8 cellular contexts compared by ENCODE assay signal in genomic region chr2:200963129-200963917, GRCh38. TPM values are rescaled to one million over a fixed set of nuclear protein-coding genes. Genes with fewer than 3 reads are reported as not detected.
DNase-seq lines count a peak whose midpoint lies in the region; ATAC-seq, FAIRE-seq and TF ChIP-seq lines count a peak whose summit lies in the region.

TSS of gene ORC2 (minus strand) at chr2:200963660. CDS start at chr2:200958123, 5,537 bp downstream.

- no peaks in the 10 kb centered on the region for H3K9me3 ChIP-seq in adrenal gland (replicated peaks in 1 of 3)
- H3K9me3 ChIP-seq in heart left ventricle, result no peaks in the 10 kb centered on the region

- H3K4me3 ChIP-seq in adrenal gland (peak within 1 kb of the TSS; percentile 71 to 96 (median 94)), heart left ventricle (peak within 1 kb of the TSS; percentile 69 to 97 (median 88))

- TF ChIP-seq CTCF in adrenal gland (IDR thresholded peaks at IDR 0.05) (peak; percentile 14 to 91 (median 82)), heart left ventricle (IDR thresholded peaks at IDR 0.05) (peak; percentile 24 to 61 (median 50)), type B pancreatic cell (conservative IDR thresholded peaks at IDR 0.05) (peak; percentile 86)

- peak; percentile 69 for TF ChIP-seq POLR2A in GM12892 (IDR thresholded peaks at IDR 0.05; ENCODE audit: low read depth, low read length)
- peak in 1 of 2 donors; percentile 48 for TF ChIP-seq POLR2A in adrenal gland (IDR thresholded peaks at IDR 0.05)
- peak in 1 of 2 donors; percentile 51 for TF ChIP-seq POLR2A in heart left ventricle (IDR thresholded peaks at IDR 0.05)

- peak within 1 kb of the TSS; percentile 98 to 100 for H3K27ac Mint-ChIP-seq in T-cell
- H3K27ac Mint-ChIP-seq in type B pancreatic cell, result peak within 1 kb of the TSS; percentile 99

- H3K4me1 ChIP-seq in adrenal gland (replicated peaks in 1 of 2) (peaks cover 17 to 31% of the 10 kb centered on the region in 2 donors), heart left ventricle (peaks cover 0 to 53% (median 35%) of the 10 kb centered on the region in 12 donors)

- peak; percentile 98 for FAIRE-seq in GM12892 (lab: Jason Lieb, UNC)

- no peaks in the 10 kb centered on the region for H3K36me3 ChIP-seq in adrenal gland (replicated peaks in 1 of 2)
- H3K36me3 ChIP-seq in heart left ventricle, result peaks cover 0 to 11% (median 8%) of the 10 kb centered on the region in 9 donors

- CTCF ChIA-PET in T-cell (lab: Charles Lee), result interaction anchor here (0.6 to 5.1 kb wide), 19 partner anchors 10 to 269 kb away, joined by 3 to 66 read pairs (median 5); partner anchors contain the start of genes CASP10 (in 1 of the 2), CLK1 (in 1 of the 2), HYCC2 (in 1 of the 2) and NDUFB3 (in 1 of the 2)

- intact Hi-C loops in adrenal gland (cut with DNase I), result loop anchor here in 1 of 2 donors (10.0 kb wide), 1 partner anchor 191 kb away; no protein-coding TSS in a partner anchor
- intact Hi-C loops in heart left ventricle (cut with DNase I), result loop anchor here in 7 of 10 donors (1.0 to 10.0 kb wide), 12 partner anchors 75 to 269 kb away; partner anchors contain the start of genes HYCC2 (in 5 of the 7), NDUFB3 (in 2 of the 7), CFLAR (in 1 of the 7) and NIF3L1 (in 1 of the 7)

- 0 to 1% (median 0%) methylated on average over 19 to 61 of the region's 61 CpGs for WGBS in adrenal gland, 4 donors
- WGBS in heart left ventricle, 4 donors, result 0 to 1% (median 0%) methylated on average over 37 to 61 of the region's 61 CpGs

- H3K4me3 Mint-ChIP-seq in T-cell (peak within 1 kb of the TSS; percentile 97 to 99 (median 98)), type B pancreatic cell (peak within 1 kb of the TSS; percentile 94)

- no peaks in the 10 kb centered on the region for H3K27me3 Mint-ChIP-seq in T-cell
- H3K27me3 Mint-ChIP-seq in type B pancreatic cell, result no peaks in the 10 kb centered on the region

- H3K27me3 ChIP-seq in adrenal gland, result no peaks in the 10 kb centered on the region
- no peaks in the 10 kb centered on the region for H3K27me3 ChIP-seq in heart left ventricle

- DNase-seq in GM12892 (ENCODE audit: insufficient read length) (peak; percentile 84), NCI-H1436 treated with DMSO at 0.1 percent for 48 hours (lab: John Stamatoyannopoulos, UW) (peak; percentile 57), T-cell (peak; percentile 78 to 95 (median 90)), adrenal gland (peak; percentile 95 to 98 (median 96)), heart left ventricle (peak; percentile 94 to 97 (median 95)), pons (ENCODE audit: low spot score) (peak; percentile 95), type B pancreatic cell (ENCODE audit: extremely low spot score, unreplicated experiment) (peak; percentile 96)

- H3K27ac ChIP-seq in adrenal gland (peak within 1 kb of the TSS; percentile 62 to 94 (median 88)), heart left ventricle (peak within 1 kb of the TSS; percentile 83 to 97 (median 92))

- H3K9me3 Mint-ChIP-seq in T-cell (no peaks in the 10 kb centered on the region), type B pancreatic cell (no peaks in the 10 kb centered on the region)

- peaks cover 10% of the 10 kb centered on the region for H3K36me3 Mint-ChIP-seq in T-cell
- H3K36me3 Mint-ChIP-seq in type B pancreatic cell, result peaks cover 3% of the 10 kb centered on the region

- ATAC-seq in HG02852 (IDR thresholded peaks at IDR 0.05; ENCODE audit: unreplicated experiment) (peak; percentile 92), T-cell (replicated peaks in 1 of 4) (peak; percentile 95 to 97 (median 96)), heart left ventricle (peak; percentile 98 to 99 (median 99))

- POLR2A ChIA-PET in T-cell (lab: Charles Lee), result interaction anchor here (0.6 to 2.0 kb wide), 13 partner anchors 8 to 241 kb away, joined by 3 to 8 read pairs (median 3); partner anchors contain the start of gene CLK1 (in 2 of the 2)

- H3K4me1 Mint-ChIP-seq in T-cell, result peaks cover 70 to 74% (median 71%) of the 10 kb centered on the region in 3 donors
- peaks cover 31% of the 10 kb centered on the region for H3K4me1 Mint-ChIP-seq in type B pancreatic cell (ENCODE audit: unreplicated experiment)

RNA-seq across cellular contexts. Expression of gene ORC2, which starts in this region (rescaled TPM):
- polyA plus RNA-seq in GM12892 (2012; ENCODE audit: missing spikeins), result 19.4 TPM
- total RNA-seq in T-cell (10 to 100 TPM; 29.9 to 52.4 (median 50.6) TPM), adrenal gland (10 to 100 TPM in 7 of 8 donors, 1 to 10 TPM in 1; 5.0 to 30.7 (median 21.5) TPM), heart left ventricle (10 to 100 TPM in 8 of 9 donors, 1 to 10 TPM in 1; 6.7 to 38.0 (median 24.0) TPM), type B pancreatic cell (ENCODE audit: low replicate concordance) (35.6 and 38.3 TPM in 2 replicates)
- polyA plus RNA-seq in adrenal gland (10 to 100 TPM in 2 of 3 donors, 1 to 10 TPM in 1; 9.1 to 19.5 (median 12.5) TPM), heart left ventricle (1 to 10 TPM; 7.7 to 8.9 TPM)

Comparison
In these comparisons a context has a peak if more than half of its experiments do, and no peak if none do; other contexts are left out.
1. Peak in every context shown above with its lines: DNase-seq, ATAC-seq, H3K4me3 ChIP-seq and H3K27ac ChIP-seq.